In the genomic region with DNA sequence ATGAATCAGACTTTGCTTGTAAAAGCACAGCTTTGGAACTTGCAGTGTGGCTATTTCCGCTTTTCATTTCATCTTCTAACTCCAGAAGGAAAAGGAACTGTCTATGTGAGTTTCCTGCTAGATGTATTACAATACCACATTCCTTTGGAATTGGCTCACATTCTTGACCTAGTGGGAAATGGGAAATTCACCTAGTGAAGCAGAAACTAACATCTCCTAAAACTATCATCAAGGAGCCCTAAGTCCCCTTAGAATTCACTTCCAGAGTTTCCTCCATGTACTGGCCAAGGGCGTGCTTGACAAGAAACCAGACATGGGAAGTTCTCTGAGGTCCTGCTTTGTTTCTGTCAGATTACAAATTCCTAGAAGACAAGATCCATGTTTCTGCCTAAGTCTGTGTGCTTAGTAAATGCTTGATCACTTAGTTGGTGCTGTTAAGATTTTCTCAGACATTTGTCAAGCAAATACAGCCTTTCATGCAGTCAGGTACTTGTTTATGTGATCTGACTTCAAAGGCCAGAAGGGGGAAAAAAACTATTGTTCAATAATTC, we compare ENCODE assay signal across 11 cellular contexts.
DNase-seq lines count a peak whose midpoint lies in the region; ATAC-seq and TF ChIP-seq lines count a peak whose summit lies in the region.
"Had no signal": no experiment of that assay in that cellular context is flagged by ENCODE, and none has a peak within 500 bp of the region (broad histone marks: within the 10 kb centered on the region; RNA-seq: fewer than 3 reads in every experiment).

No MANE protein-coding gene starts in this region.

- POLR2A ChIA-PET in AG04450 (lab: Yijun Ruan, JAX) = interaction anchor here (0.6 to 1.7 kb wide), 4 partner anchors 11 to 73 kb away, joined by 3 to 4 read pairs (median 3); no protein-coding TSS in a partner anchor
- POLR2A ChIA-PET in PC-3 (lab: Charles Lee; ENCODE audit: unreplicated experiment) = interaction anchor here (0.7 kb wide), 1 partner anchor 15 kb away, joined by 4 read pairs; no protein-coding TSS in a partner anchor

- no peak overlapping the region for H3K4me3 ChIP-seq in AG04450 (ENCODE audit: low read depth, low read length)
- peak overlapping the region; percentile 1; the same call in 1 of the 2 replicates for H3K4me3 ChIP-seq in PC-3 (ENCODE audit: low read length)
- no peak overlapping the region for H3K4me3 ChIP-seq in fibroblast of the aortic adventitia (ENCODE audit: low read depth, low read length)
- H3K4me3 ChIP-seq: BLaER1 had no signal

- ATAC-seq in PC-3 = peak; percentile 92
- no peak for ATAC-seq in GM18858 (IDR thresholded peaks at IDR 0.05; ENCODE audit: unreplicated experiment)

- H3K4me1 ChIP-seq in PC-3 (ENCODE audit: insufficient read depth, low read length) = peaks cover 48% of the 10 kb centered on the region

- H3K27me3 ChIP-seq in AG04450 (ENCODE audit: control insufficient read depth, insufficient read depth, low read length) = no peaks in the 10 kb centered on the region
- H3K27me3 ChIP-seq in PC-3 (ENCODE audit: low read length) = no peaks in the 10 kb centered on the region
- H3K27me3 ChIP-seq: BLaER1 had no signal

- H3K4me2 ChIP-seq in PC-3 (ENCODE audit: low read length) = peak overlapping the region; percentile 56
- H3K4me2 ChIP-seq: BLaER1 had no signal

- CTCF ChIA-PET in AG04450 (lab: Charles Lee) (interaction anchor here (1.2 kb wide), 1 partner anchor 257 kb away, joined by 3 read pairs; no protein-coding TSS in a partner anchor), PC-3 (lab: Charles Lee) (interaction anchor here (0.7 kb wide), 1 partner anchor 117 kb away, joined by 3 read pairs; no protein-coding TSS in a partner anchor)

- no peaks in the 10 kb centered on the region for H3K9me2 ChIP-seq in PC-3 (replicated peaks; ENCODE audit: low read length)

- intact Hi-C loops in PC-3 (cut with micrococcal nuclease) = loop anchor here (1.0 to 5.0 kb wide), 2 partner anchors 83 to 174 kb away; no protein-coding TSS in a partner anchor

- H2AFZ ChIP-seq in PC-3 (ENCODE audit: low read length) = 0 out of 2 replicates have a peak overlapping the region, but pooled peaks have one; percentile 1

- no peaks in the 10 kb centered on the region for H3K9me3 ChIP-seq in AG04450 (ENCODE audit: control insufficient read depth, insufficient read depth, low read length)
- no peaks in the 10 kb centered on the region for H3K9me3 ChIP-seq in PC-3 (ENCODE audit: low read length)
- H3K9me3 ChIP-seq: BLaER1 had no signal

- DNase-seq in AG04450 (ENCODE audit: low read depth, low spot score) (no peak), PC-3 (peak; percentile 95), fibroblast of the aortic adventitia (ENCODE audit: low read depth) (peak; percentile 84), myocyte (ENCODE audit: low read depth) (peak; percentile 35), NCI-H748 treated with DMSO at 0.1 percent for 48 hours (lab: John Stamatoyannopoulos, UW) (no peak), NCI-H2029 treated with DMSO at 0.1 percent for 48 hours (lab: John Stamatoyannopoulos, UW) (no peak)
- DNase-seq in activated T-cell treated with anti-CD3 and anti-CD28 coated beads, Interleukin-2, amount 50 U/mL, for 1 hour = no peak
- DNase-seq: effector CD8-positive, alpha-beta T cell; SHP77 treated with DMSO at 0.1 percent for 48 hours had no signal

- H3F3A ChIP-seq in PC-3 (ENCODE audit: low read length, unreplicated experiment) = peaks cover 12% of the 10 kb centered on the region

- H4K20me1 ChIP-seq in PC-3 (ENCODE audit: low read length) = no peaks in the 10 kb centered on the region
- H4K20me1 ChIP-seq: BLaER1 had no signal

- H3K27ac ChIP-seq in AG04450 (ENCODE audit: low read depth, low read length) = peak overlapping the region; percentile 25
- peak overlapping the region; percentile 68 for H3K27ac ChIP-seq in PC-3 (ENCODE audit: low read length)
- H3K27ac ChIP-seq: BLaER1 had no signal

- peak overlapping the region; percentile 20 for H3K9ac ChIP-seq in PC-3 (ENCODE audit: low read length)
- H3K9ac ChIP-seq: BLaER1 had no signal

- H3K79me2 ChIP-seq in PC-3 (ENCODE audit: low read length) = no peaks in the 10 kb centered on the region

- TF ChIP-seq CTCF in AG04450 (IDR thresholded peaks at IDR 0.05; ENCODE audit: low read depth, low read length) = no peak
- TF ChIP-seq CTCF in PC-3 (conservative IDR thresholded peaks at IDR 0.05; ENCODE audit: low read depth, low read length) = no peak
- no peak for TF ChIP-seq CTCF in fibroblast of the aortic adventitia (IDR thresholded peaks at IDR 0.05; ENCODE audit: insufficient read depth, low read length)

- H3K36me3 ChIP-seq in PC-3 (ENCODE audit: low read depth, low read length) = no peaks in the 10 kb centered on the region
- H3K36me3 ChIP-seq: BLaER1 had no signal

- BruUV-seq in PC-3 (replicated peaks; lab: Mats Ljungman, UMichigan) = no TSS peak

Comparison
In these comparisons a context has a peak if more than half of its experiments do, and no peak if none do; other contexts are left out.
1. DNase-seq: peak in PC-3 (single experiment), fibroblast of the aortic adventitia (single experiment) and myocyte (single experiment); none in AG04450 (single experiment), NCI-H748 treated with DMSO at 0.1 percent for 48 hours (single experiment), NCI-H2029 treated with DMSO at 0.1 percent for 48 hours (single experiment) and activated T-cell treated with anti-CD3 and anti-CD28 coated beads, Interleukin-2, amount 50 U/mL, for 1 hour (single experiment).